30 cellular contexts compared by ENCODE assay signal in genomic region chr5:146924132-146924531, GRCh38. TPM values are rescaled to one million over a fixed set of nuclear protein-coding genes. Genes with fewer than 3 reads are reported as not detected.
"Had no signal": no experiment of that assay in that cellular context is flagged by ENCODE, and none has a peak within 500 bp of the region (broad histone marks: within the 10 kb centered on the region; RNA-seq: fewer than 3 reads in every experiment).

No MANE protein-coding gene starts in this region.

- DNase-seq: activated B cell treated with CpG ODN at 0.5 μM for 24 hours; activated CD4-positive, alpha-beta memory T cell treated with anti-CD3 and anti-CD28 coated beads, Interleukin-2, amount 10 ng/mL, durations not matched to agents 7 days and 5 days; activated CD4-positive, alpha-beta T cell treated with anti-CD3 and anti-CD28 coated beads for 4 hours; activated CD4-positive, alpha-beta T cell treated with anti-CD3 and anti-CD28 coated beads, Interleukin-2, amount 10 ng/mL, durations not matched to agents 7 days and 5 days; activated CD4-positive, alpha-beta T cell treated with anti-CD3 and anti-CD28 coated beads, Interleukin-2, amount 50 U/mL, for 48 hours; activated CD4-positive, CD25-positive, alpha-beta regulatory T cell treated with anti-CD3 and anti-CD28 coated beads, Interleukin-2, amount 50 U/mL, for 72 hours; activated CD8-positive, alpha-beta memory T cell treated with anti-CD3 and anti-CD28 coated beads for 24 hours; activated CD8-positive, alpha-beta memory T cell treated with anti-CD3 and anti-CD28 coated beads, Interleukin-2, amount 10 ng/mL, durations not matched to agents 7 days and 5 days; activated CD8-positive, alpha-beta memory T cell treated with anti-CD3 and anti-CD28 coated beads, Interleukin-2, amount 50 U/mL, for 48 hours; activated CD8-positive, alpha-beta T cell treated with anti-CD3 and anti-CD28 coated beads, Interleukin-2, amount 10 ng/mL, durations not matched to agents 7 days and 5 days; activated effector memory CD4-positive, alpha-beta T cell treated with Interleukin-2 at 50 U/mL for 16 hours; activated gamma-delta T cell; activated naive CD4-positive, alpha-beta T cell treated with anti-CD3 and anti-CD28 coated beads, Interleukin-2, amount 10 ng/mL, durations not matched to agents 7 days and 5 days; activated naive CD4-positive, alpha-beta T cell treated with Interleukin-2 at 50 U/mL for 16 hours; activated naive CD8-positive, alpha-beta T cell treated with anti-CD3 and anti-CD28 coated beads, Interleukin-2, amount 10 ng/mL, durations not matched to agents 7 days and 5 days; activated naive CD8-positive, alpha-beta T cell treated with anti-CD3 and anti-CD28 coated beads, Interleukin-2, amount 50 U/mL, for 24 hours; activated T-cell treated with anti-CD3 and anti-CD28 coated beads, Interleukin-2, amount 50 U/mL, for 24 hours; activated T-cell treated with anti-CD3 and anti-CD28 coated beads, Interleukin-2, amount 50 U/mL, for 48 hours; amygdala; anterior cingulate cortex; caudate nucleus; cerebellar nuclear complex; T-helper 2 cell; T-helper 9 cell had no signal

- ATAC-seq: activated CD8-positive, alpha-beta memory T cell treated with anti-CD3 and anti-CD28 coated beads, Interleukin-2, amount 10 ng/mL, durations not matched to agents 7 days and 5 days; activated CD8-positive, alpha-beta T cell treated with anti-CD3 and anti-CD28 coated beads, Interleukin-2, amount 10 ng/mL, durations not matched to agents 7 days and 5 days; activated naive CD8-positive, alpha-beta T cell treated with anti-CD3 and anti-CD28 coated beads, Interleukin-2, amount 50 U/mL, for 24 hours had no signal

- H3K27ac ChIP-seq: ascending aorta, cardiac muscle cell, VCaP had no signal

- H3K36me3 ChIP-seq: ascending aorta, cardiac muscle cell had no signal

- H3K4me1 ChIP-seq: ascending aorta had no signal

- FAIRE-seq: bronchial epithelial cell, colon, TTC549 had no signal

- H3K27me3 ChIP-seq: ascending aorta, cardiac muscle cell had no signal

- H3K4me3 ChIP-seq: ascending aorta, cardiac muscle cell had no signal

- H3K9me3 ChIP-seq: ascending aorta had no signal

RNA-seq across cellular contexts. Expression of gene PPP2R2B, which starts 45.6 kb away (rescaled TPM):
- total RNA-seq: activated B cell treated with CpG ODN at 0.5 μM for 24 hours had no signal
